7 cellular contexts compared by ENCODE assay signal in the genomic region with DNA sequence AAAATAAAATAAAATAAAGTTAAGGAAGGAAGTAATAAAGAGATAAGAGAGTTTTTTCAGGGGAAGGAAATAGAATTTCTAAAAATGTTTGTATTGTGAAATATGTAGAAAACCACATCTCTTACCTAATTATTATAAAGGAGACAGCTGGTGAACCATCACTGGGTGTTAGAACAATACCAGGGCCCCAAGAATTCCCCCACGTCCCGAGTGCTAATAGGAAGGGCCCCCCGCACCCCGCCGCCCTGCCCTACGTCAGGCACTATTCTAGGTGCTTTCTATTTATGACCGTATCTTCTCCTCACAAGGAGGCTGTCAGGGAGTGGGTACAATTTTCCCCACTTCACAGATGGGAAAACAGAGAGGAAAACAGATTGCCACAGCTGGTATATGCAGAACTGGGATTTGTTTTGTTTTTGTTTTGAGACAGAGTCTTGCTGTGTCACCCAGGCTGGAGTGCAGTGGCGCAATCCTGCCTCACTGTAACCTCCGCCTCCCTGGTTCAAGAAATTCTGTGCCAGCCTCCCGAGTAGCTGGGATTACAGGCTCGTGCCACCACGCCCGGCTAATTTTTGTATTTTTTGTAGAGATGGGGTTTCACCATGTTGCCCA.
DNase-seq lines count a peak whose midpoint lies in the region; ATAC-seq and TF ChIP-seq lines count a peak whose summit lies in the region.
"Not testable (repeated sequence)": the region's sequence is repeated elsewhere in the genome, so short reads cannot be mapped to it uniquely, and the experiment has no call there.

No MANE protein-coding gene starts in this region.

- H3K18ac ChIP-seq in IMR-90 (ENCODE audit: low read depth, low read length) = not testable (repeated sequence)

- H3K27me3 ChIP-seq in IMR-90 (ENCODE audit: control insufficient read depth, insufficient read depth, low read length); left lung: not testable (repeated sequence)

- H3K79me1 ChIP-seq in IMR-90 (ENCODE audit: low read depth in 1 of 2, low read length in 2 of 2) = not testable (repeated sequence)

- not testable (repeated sequence) for H3K4me1 Mint-ChIP-seq in memory B cell, natural killer cell

- not testable (repeated sequence) for H3K14ac ChIP-seq in IMR-90 (replicated peaks; ENCODE audit: low read depth, low read length)

- not testable (repeated sequence) for H3K27me3 Mint-ChIP-seq in memory B cell; natural killer cell (ENCODE audit: low read depth in 2 of 2)

- ATAC-seq in GM18868 (IDR thresholded peaks at IDR 0.05; ENCODE audit: unreplicated experiment) = peak; percentile 50
- peak; percentile 30 for ATAC-seq in IMR-90 (ENCODE audit: low read depth)
- ATAC-seq in Right ventricle myocardium inferior = peak; percentile 30
- peak; percentile 33 for ATAC-seq in left lung
- peak; percentile 69 for ATAC-seq in memory B cell (ENCODE audit: low read depth)
- peak; percentile 40 to 46 (median 42) for ATAC-seq in natural killer cell
- ATAC-seq in stimulated activated naive CD8-positive, alpha-beta T cell treated with anti-CD3 and anti-CD28 coated beads, Interleukin-15, Interleukin-2, amounts not matched to agents 100 U/mL and 50 U/mL, for 24 hours = peak; percentile 33

- H4K5ac ChIP-seq in IMR-90 (ENCODE audit: low read depth, low read length) = not testable (repeated sequence)

- in situ Hi-C loops in IMR-90 (cut with MboI; ENCODE audit: low sequenced_read_pairs) = not testable (repeated sequence)

- POLR2A ChIA-PET in IMR-90 (lab: Charles Lee; ENCODE audit: unreplicated experiment) = not testable (repeated sequence)

- H2BK15ac ChIP-seq in IMR-90 (ENCODE audit: low read depth, low read length) = not testable (repeated sequence)

- WGBS in IMR-90 (ENCODE audit: extremely low coverage in 2 of 2, insufficient read length in 1 of 2), 2 experiments = no CpG with 5 or more reads among the region's 13 CpGs

- not testable (repeated sequence) for H3K9me3 Mint-ChIP-seq in memory B cell, natural killer cell

- H3K23ac ChIP-seq in IMR-90 (ENCODE audit: low read depth, low read length) = not testable (repeated sequence)

- not testable (repeated sequence) for H4K91ac ChIP-seq in IMR-90 (ENCODE audit: insufficient read depth, low read depth, low read length)

- not testable (repeated sequence) for H2BK20ac ChIP-seq in IMR-90 (ENCODE audit: low read depth, low read length)

- not testable (repeated sequence) for H3K4me1 ChIP-seq in IMR-90 (ENCODE audit: control insufficient read depth, insufficient read depth, low read length); left lung

- H2BK120ac ChIP-seq in IMR-90 (ENCODE audit: low read depth, low read length) = not testable (repeated sequence)

- not testable (repeated sequence) for TF ChIP-seq CTCF in IMR-90 (conservative IDR thresholded peaks at IDR 0.05; ENCODE audit: low read depth, low read length); left lung (IDR thresholded peaks at IDR 0.05); natural killer cell (IDR thresholded peaks at IDR 0.05)

- H2AK5ac ChIP-seq in IMR-90 (ENCODE audit: low read depth, low read length) = not testable (repeated sequence)

- not testable (repeated sequence) for H2AK9ac ChIP-seq in IMR-90 (replicated peaks; ENCODE audit: low read depth, low read length, poor library complexity)

- H3K27ac ChIP-seq in IMR-90 (ENCODE audit: insufficient read depth, low read length); left lung: not testable (repeated sequence)

- dilution Hi-C loops in IMR-90 (cut with HindIII; ENCODE audit: low sequenced_read_pairs, unreplicated experiment) = not testable (repeated sequence)

- not testable (repeated sequence) for H3K36me3 ChIP-seq in IMR-90 (ENCODE audit: control insufficient read depth, insufficient read depth, low read length); left lung

- not testable (repeated sequence) for BruUV-seq in IMR-90 (replicated peaks; lab: Mats Ljungman, UMichigan)

- not testable (repeated sequence) for TF ChIP-seq POLR2A in IMR-90 (IDR thresholded peaks at IDR 0.05; ENCODE audit: low read depth, low read length)

- H3K9me3 ChIP-seq in IMR-90 (ENCODE audit: control insufficient read depth, insufficient read depth, low read length); left lung: not testable (repeated sequence)

- H3K56ac ChIP-seq in IMR-90 (ENCODE audit: extremely low read depth, insufficient read depth, low read length) = not testable (repeated sequence)

- not testable (repeated sequence) for H3K9ac ChIP-seq in IMR-90 (ENCODE audit: low read depth, low read length)

- not testable (repeated sequence) for H3K4me2 ChIP-seq in IMR-90 (ENCODE audit: low read depth, low read length)

- CTCF ChIA-PET in IMR-90 (lab: Yijun Ruan, JAX) = not testable (repeated sequence)

- H3K4me3 ChIP-seq in IMR-90 (ENCODE audit: insufficient read depth, low read depth, low read length); left lung: not testable (repeated sequence)

- not testable (repeated sequence) for DNase-seq in IMR-90; Right ventricle myocardium inferior (ENCODE audit: missing footprints); left lung; memory B cell (ENCODE audit: low spot score in 2 of 2); natural killer cell; stimulated activated naive CD8-positive, alpha-beta T cell treated with anti-CD3 and anti-CD28 coated beads, Interleukin-15, Interleukin-2, amounts not matched to agents 100 U/mL and 50 U/mL, for 24 hours

- not testable (repeated sequence) for H2BK5ac ChIP-seq in IMR-90 (ENCODE audit: low read depth, low read length, poor library complexity, severe bottlenecking)

- intact Hi-C loops in IMR-90 (cut with micrococcal nuclease); Right ventricle myocardium inferior (cut with DNase I); left lung (cut with DNase I); natural killer cell (cut with micrococcal nuclease): not testable (repeated sequence)

- H3K36me3 Mint-ChIP-seq in memory B cell, natural killer cell: not testable (repeated sequence)

- not testable (repeated sequence) for TF ChIP-seq RAD21 in IMR-90 (IDR thresholded peaks at IDR 0.05; ENCODE audit: low read length)

- H4K20me1 ChIP-seq in IMR-90 (ENCODE audit: insufficient read depth, low read length) = not testable (repeated sequence)

- not testable (repeated sequence) for H4K8ac ChIP-seq in IMR-90 (ENCODE audit: low read depth in 2 of 2, low read length in 2 of 2)

- H2AFZ ChIP-seq in IMR-90 (replicated peaks; ENCODE audit: low read length, poor library complexity) = not testable (repeated sequence)

- not testable (repeated sequence) for H3K9me1 ChIP-seq in IMR-90 (ENCODE audit: insufficient read depth, low read length)

- not testable (repeated sequence) for H3K4ac ChIP-seq in IMR-90 (ENCODE audit: low read depth, low read length)

- not testable (repeated sequence) for H3K27ac Mint-ChIP-seq in memory B cell, natural killer cell

- H3K4me3 Mint-ChIP-seq in memory B cell, natural killer cell: not testable (repeated sequence)
